Comparison of ENCODE assay signal across 9 cellular contexts in the genomic region with DNA sequence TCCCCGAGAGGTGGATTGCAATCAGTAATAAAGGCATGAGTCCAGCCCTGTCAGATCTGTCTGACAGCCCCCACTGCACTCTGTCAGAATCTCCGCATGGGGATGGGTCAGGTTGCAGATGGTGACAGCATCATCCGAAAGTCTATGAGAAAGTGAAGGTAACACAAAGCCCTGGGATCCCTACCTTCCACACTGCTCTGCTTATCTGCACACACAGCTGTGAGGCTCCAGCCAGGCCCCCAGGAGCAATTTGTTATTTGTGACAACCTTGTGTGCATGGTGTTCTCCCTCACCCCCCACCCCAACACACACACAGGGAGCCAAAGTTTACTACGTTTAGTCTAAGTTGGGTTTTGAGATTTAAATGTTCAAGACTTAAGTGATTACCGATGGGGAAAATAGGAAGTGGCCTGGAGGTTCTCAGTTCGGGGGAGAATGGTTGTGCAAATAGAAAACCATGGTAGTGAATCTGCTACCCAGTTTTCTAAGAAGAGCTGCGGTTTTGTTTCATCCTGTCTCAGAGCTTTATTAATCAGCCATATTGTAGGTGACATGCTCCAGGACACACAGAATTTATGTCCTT.
DNase-seq lines count a peak whose midpoint lies in the region; ATAC-seq and TF ChIP-seq lines count a peak whose summit lies in the region.
"Had no signal": no experiment of that assay in that cellular context is flagged by ENCODE, and none has a peak within 500 bp of the region (broad histone marks: within the 10 kb centered on the region; RNA-seq: fewer than 3 reads in every experiment).

No MANE protein-coding gene starts in this region.

- POLR2A ChIA-PET in WTC11 (lab: Charles Lee) (no interaction called here), PC-3 (lab: Charles Lee; ENCODE audit: unreplicated experiment) (no interaction called here)

- intact Hi-C loops in left colon (cut with DNase I, micrococcal nuclease) (no loop called here), PC-3 (cut with micrococcal nuclease) (loop anchor here (2.0 kb wide), 1 partner anchor 441 kb away; no protein-coding TSS in a partner anchor)

- H3K9ac ChIP-seq in PC-3 (ENCODE audit: low read length), result no peak overlapping the region

- H3K4me3 Mint-ChIP-seq in WTC11, result no peak overlapping the region

- no peaks in the 10 kb centered on the region for H3K9me2 ChIP-seq in PC-3 (replicated peaks; ENCODE audit: low read length)

- BruUV-seq in PC-3 (replicated peaks; lab: Mats Ljungman, UMichigan), result no TSS peak

- H3K4me3 ChIP-seq in PC-3 (ENCODE audit: low read length), result no peak overlapping the region
- H3K4me3 ChIP-seq: cardiac muscle cell had no signal

- no peak overlapping the region for H3K4me2 ChIP-seq in PC-3 (ENCODE audit: low read length)

- H3K36me3 Mint-ChIP-seq in WTC11, result no peaks in the 10 kb centered on the region

- CTCF ChIA-PET in WTC11 (lab: Charles Lee) (interaction anchor here (0.5 to 2.8 kb wide), 53 partner anchors 9 to 519 kb away, joined by 3 to 60 read pairs (median 6); no protein-coding TSS in a partner anchor), PC-3 (lab: Charles Lee) (interaction anchor here (1.1 kb wide), 1 partner anchor 441 kb away, joined by 7 read pairs; no protein-coding TSS in a partner anchor)

- no peaks in the 10 kb centered on the region for H3K4me1 ChIP-seq in PC-3 (ENCODE audit: insufficient read depth, low read length)

- H3K4me1 Mint-ChIP-seq in WTC11, result peaks cover 14% of the 10 kb centered on the region

- no peaks in the 10 kb centered on the region for H3K27me3 Mint-ChIP-seq in WTC11 (ENCODE audit: low read depth)

- no peaks in the 10 kb centered on the region for H3K9me3 ChIP-seq in PC-3 (ENCODE audit: low read length)

- peaks cover 3% of the 10 kb centered on the region; the same call in 1 of the 2 replicates for H3K9me3 Mint-ChIP-seq in WTC11

- no peaks in the 10 kb centered on the region for H4K20me1 ChIP-seq in PC-3 (ENCODE audit: low read length)

- no peak overlapping the region for H3K27ac ChIP-seq in PC-3 (ENCODE audit: low read length)
- H3K27ac ChIP-seq: cardiac muscle cell had no signal

- no peaks in the 10 kb centered on the region for H3F3A ChIP-seq in PC-3 (ENCODE audit: low read length, unreplicated experiment)

- TF ChIP-seq CTCF in WTC11 (IDR thresholded peaks at IDR 0.05) (no peak), PC-3 (conservative IDR thresholded peaks at IDR 0.05; ENCODE audit: low read depth, low read length) (no peak)

- ATAC-seq in GM19324 (IDR thresholded peaks at IDR 0.05; ENCODE audit: low FRiP score, unreplicated experiment) (peak; percentile 61), HG03103 (IDR thresholded peaks at IDR 0.05; ENCODE audit: low read depth, unreplicated experiment) (peak; percentile 76), WTC11 (peak; percentile 59), left colon (no peak), PC-3 (no peak)

- H3K79me2 ChIP-seq in PC-3 (ENCODE audit: low read length), result no peaks in the 10 kb centered on the region

- no peaks in the 10 kb centered on the region for H3K36me3 ChIP-seq in PC-3 (ENCODE audit: low read depth, low read length)
- H3K36me3 ChIP-seq: cardiac muscle cell had no signal

- H3K27me3 ChIP-seq in PC-3 (ENCODE audit: low read length), result peaks cover 19% of the 10 kb centered on the region; the same call in 1 of the 2 replicates
- H3K27me3 ChIP-seq: cardiac muscle cell had no signal

- DNase-seq in CD1c-positive myeloid dendritic cell (ENCODE audit: extremely low spot score) (peak; percentile 41), WTC11 (ENCODE audit: low spot score) (no peak), left colon (no peak), T-helper 9 cell (no peak), PC-3 (no peak), DMS79 (lab: John Stamatoyannopoulos, UW) (no peak)

- H2AFZ ChIP-seq in PC-3 (ENCODE audit: low read length), result no peak overlapping the region

- no peak overlapping the region; the same call in 1 of the 2 replicates for H3K27ac Mint-ChIP-seq in WTC11

TF ChIP-seq in WTC11, 78 proteins besides CTCF, POLR2A, EP300 and RAD21:
- TF ChIP-seq FOXP4 (CRISPR knock-in tag; IDR thresholded peaks at IDR 0.05) (no peak), GRHL2 (CRISPR knock-in tag; IDR thresholded peaks at IDR 0.05; ENCODE audit: insufficient replicate concordance, severe bottlenecking) (no peak), ATF1 (CRISPR knock-in tag; IDR thresholded peaks at IDR 0.05) (no peak), CBFB (CRISPR knock-in tag; IDR thresholded peaks at IDR 0.05; ENCODE audit: low read depth) (no peak)
- TF ChIP-seq, protein P1, sequence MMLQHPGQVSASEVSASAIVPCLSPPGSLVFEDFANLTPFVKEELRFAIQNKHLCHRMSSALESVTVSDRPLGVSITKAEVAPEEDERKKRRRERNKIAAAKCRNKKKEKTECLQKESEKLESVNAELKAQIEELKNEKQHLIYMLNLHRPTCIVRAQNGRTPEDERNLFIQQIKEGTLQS (CRISPR knock-in tag; conservative IDR thresholded peaks at IDR 0.05), result no peak
- TF ChIP-seq, protein P2, sequence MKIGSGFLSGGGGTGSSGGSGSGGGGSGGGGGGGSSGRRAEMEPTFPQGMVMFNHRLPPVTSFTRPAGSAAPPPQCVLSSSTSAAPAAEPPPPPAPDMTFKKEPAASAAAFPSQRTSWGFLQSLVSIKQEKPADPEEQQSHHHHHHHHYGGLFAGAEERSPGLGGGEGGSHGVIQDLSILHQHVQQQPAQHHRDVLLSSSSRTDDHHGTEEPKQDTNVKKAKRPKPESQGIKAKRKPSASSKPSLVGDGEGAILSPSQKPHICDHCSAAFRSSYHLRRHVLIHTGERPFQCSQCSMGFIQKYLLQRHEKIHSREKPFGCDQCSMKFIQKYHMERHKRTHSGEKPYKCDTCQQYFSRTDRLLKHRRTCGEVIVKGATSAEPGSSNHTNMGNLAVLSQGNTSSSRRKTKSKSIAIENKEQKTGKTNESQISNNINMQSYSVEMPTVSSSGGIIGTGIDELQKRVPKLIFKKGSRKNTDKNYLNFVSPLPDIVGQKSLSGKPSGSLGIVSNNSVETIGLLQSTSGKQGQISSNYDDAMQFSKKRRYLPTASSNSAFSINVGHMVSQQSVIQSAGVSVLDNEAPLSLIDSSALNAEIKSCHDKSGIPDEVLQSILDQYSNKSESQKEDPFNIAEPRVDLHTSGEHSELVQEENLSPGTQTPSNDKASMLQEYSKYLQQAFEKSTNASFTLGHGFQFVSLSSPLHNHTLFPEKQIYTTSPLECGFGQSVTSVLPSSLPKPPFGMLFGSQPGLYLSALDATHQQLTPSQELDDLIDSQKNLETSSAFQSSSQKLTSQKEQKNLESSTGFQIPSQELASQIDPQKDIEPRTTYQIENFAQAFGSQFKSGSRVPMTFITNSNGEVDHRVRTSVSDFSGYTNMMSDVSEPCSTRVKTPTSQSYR (CRISPR knock-in tag; IDR thresholded peaks at IDR 0.05), result no peak
- TF ChIP-seq, protein P3, sequence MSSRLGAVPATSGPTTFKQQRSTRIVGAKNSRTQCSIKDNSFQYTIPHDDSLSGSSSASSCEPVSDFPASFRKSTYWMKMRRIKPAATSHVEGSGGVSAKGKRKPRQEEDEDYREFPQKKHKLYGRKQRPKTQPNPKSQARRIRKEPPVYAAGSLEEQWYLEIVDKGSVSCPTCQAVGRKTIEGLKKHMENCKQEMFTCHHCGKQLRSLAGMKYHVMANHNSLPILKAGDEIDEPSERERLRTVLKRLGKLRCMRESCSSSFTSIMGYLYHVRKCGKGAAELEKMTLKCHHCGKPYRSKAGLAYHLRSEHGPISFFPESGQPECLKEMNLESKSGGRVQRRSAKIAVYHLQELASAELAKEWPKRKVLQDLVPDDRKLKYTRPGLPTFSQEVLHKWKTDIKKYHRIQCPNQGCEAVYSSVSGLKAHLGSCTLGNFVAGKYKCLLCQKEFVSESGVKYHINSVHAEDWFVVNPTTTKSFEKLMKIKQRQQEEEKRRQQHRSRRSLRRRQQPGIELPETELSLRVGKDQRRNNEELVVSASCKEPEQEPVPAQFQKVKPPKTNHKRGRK (CRISPR knock-in tag; IDR thresholded peaks at IDR 0.05; ENCODE audit: borderline replicate concordance), result no peak

Comparison
In these comparisons a context has a peak if more than half of its experiments do, and no peak if none do; other contexts are left out.
1. ATAC-seq: peak in GM19324 (single experiment), HG03103 (single experiment) and WTC11 (single experiment); none in left colon (single experiment) and PC-3 (single experiment).